ENCODE assay signal across 9 cellular contexts in genomic region chr3:188584162-188584529, GRCh38.
DNase-seq lines count a peak whose midpoint lies in the region; ATAC-seq, FAIRE-seq and TF ChIP-seq lines count a peak whose summit lies in the region.
"Had no signal": no experiment of that assay in that cellular context is flagged by ENCODE, and none has a peak within 500 bp of the region (broad histone marks: within the 10 kb centered on the region; RNA-seq: fewer than 3 reads in every experiment).

No MANE protein-coding gene starts in this region.

- H3K4me3 Mint-ChIP-seq in T-helper 2 cell treated with Interferon-gamma antibody and Interleukin-4, amounts not matched to agents 5 μg/mL and 100 μg/mL, for 36 hours = no peak overlapping the region

- H3K9me3 Mint-ChIP-seq in T-helper 2 cell treated with Interferon-gamma antibody and Interleukin-4, amounts not matched to agents 5 μg/mL and 100 μg/mL, for 36 hours = no peaks in the 10 kb centered on the region

- H3K4me3 ChIP-seq in BE2C (ENCODE audit: low read depth, low read length) = no peak overlapping the region

- ATAC-seq in GM21381 (IDR thresholded peaks at IDR 0.05; ENCODE audit: unreplicated experiment) = no peak

- no peaks in the 10 kb centered on the region for H3K9me3 ChIP-seq in BE2C

- TF ChIP-seq CTCF in BE2C (IDR thresholded peaks at IDR 0.05; ENCODE audit: low read depth, low read length) = no peak
- no peak for TF ChIP-seq CTCF in D721Med (IDR thresholded peaks at IDR 0.05; ENCODE audit: insufficient read depth, missing control alignments)

- FAIRE-seq in D721Med (lab: Jason Lieb, UNC) = no peak
- FAIRE-seq: endometrium had no signal

- no peaks in the 10 kb centered on the region for H3K36me3 ChIP-seq in BE2C

- DNase-seq in NOMO-1 (lab: John Stamatoyannopoulos, UW; ENCODE audit: unreplicated experiment in 2 of 2) (peak; percentile 31 to 53), NOMO-1 treated with dmso at 0.1 percent for 144 hours (lab: John Stamatoyannopoulos, UW; ENCODE audit: unreplicated experiment) (no peak), glomerular endothelial cell (ENCODE audit: extremely low read depth, low read depth, low spot score) (peak; percentile 51), BE2C (no peak), D721Med (ENCODE audit: insufficient read length, low spot score) (no peak)
- DNase-seq in T-helper 2 cell treated with Interferon-gamma antibody and Interleukin-4, amounts not matched to agents 5 μg/mL and 100 μg/mL, for 36 hours (ENCODE audit: low spot score) = peak; percentile 52
- peak; percentile 59 for DNase-seq in stimulated activated CD4-positive, alpha-beta T cell treated with anti-CD3 and anti-CD28 coated beads, Interleukin-4, amount 100 ng/mL, for 24 hours

- no peaks in the 10 kb centered on the region for H3K27me3 ChIP-seq in BE2C

- no peaks in the 10 kb centered on the region for H3K27me3 Mint-ChIP-seq in T-helper 2 cell treated with Interferon-gamma antibody and Interleukin-4, amounts not matched to agents 5 μg/mL and 100 μg/mL, for 36 hours (ENCODE audit: low read depth)

- no peak overlapping the region for H3K27ac Mint-ChIP-seq in T-helper 2 cell treated with Interferon-gamma antibody and Interleukin-4, amounts not matched to agents 5 μg/mL and 100 μg/mL, for 36 hours

- peaks cover 8% of the 10 kb centered on the region; the same call in 1 of the 2 replicates for H3K4me1 ChIP-seq in BE2C

- peaks cover 7% of the 10 kb centered on the region for H3K4me1 Mint-ChIP-seq in T-helper 2 cell treated with Interferon-gamma antibody and Interleukin-4, amounts not matched to agents 5 μg/mL and 100 μg/mL, for 36 hours (ENCODE audit: low read depth)

- no peaks in the 10 kb centered on the region for H3K36me3 Mint-ChIP-seq in T-helper 2 cell treated with Interferon-gamma antibody and Interleukin-4, amounts not matched to agents 5 μg/mL and 100 μg/mL, for 36 hours (ENCODE audit: low read depth)

Comparison
In these comparisons a context has a peak if more than half of its experiments do, and no peak if none do; other contexts are left out.
1. DNase-seq: peak in NOMO-1 (2 of 2), T-helper 2 cell treated with Interferon-gamma antibody and Interleukin-4, amounts not matched to agents 5 μg/mL and 100 μg/mL, for 36 hours (single experiment), glomerular endothelial cell (single experiment) and stimulated activated CD4-positive, alpha-beta T cell treated with anti-CD3 and anti-CD28 coated beads, Interleukin-4, amount 100 ng/mL, for 24 hours (single experiment); none in NOMO-1 treated with dmso at 0.1 percent for 144 hours (single experiment), BE2C (single experiment) and D721Med (single experiment).